Comparison of ENCODE assay signal across 21 cellular contexts in the genomic region with DNA sequence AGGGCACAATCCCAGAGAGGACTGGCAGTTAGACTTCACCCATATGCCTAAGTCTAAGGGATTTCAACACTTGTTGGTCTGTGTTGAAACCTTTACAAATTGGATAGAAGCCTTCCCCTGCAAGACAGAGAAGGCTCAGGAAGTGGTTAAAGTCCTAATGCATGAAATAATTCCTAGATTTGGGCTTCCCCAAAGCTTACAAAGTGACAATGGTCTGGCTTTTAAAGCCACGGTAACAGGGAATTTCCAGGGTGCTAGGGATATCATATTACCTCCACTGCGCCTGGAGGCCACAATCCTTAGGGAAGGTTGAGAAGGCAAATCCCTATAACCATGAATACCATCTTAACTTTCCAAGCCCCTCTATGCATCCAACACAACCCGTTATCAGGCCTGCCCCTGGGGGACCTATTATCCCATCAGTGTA. TPM values are rescaled to one million over a fixed set of nuclear protein-coding genes. Genes with fewer than 3 reads are reported as not detected.
DNase-seq lines count a peak whose midpoint lies in the region; ATAC-seq and TF ChIP-seq lines count a peak whose summit lies in the region.
"Had no signal": no experiment of that assay in that cellular context is flagged by ENCODE, and none has a peak within 500 bp of the region (broad histone marks: within the 10 kb centered on the region; RNA-seq: fewer than 3 reads in every experiment).

No MANE protein-coding gene starts in this region.

- H3K9me3 Mint-ChIP-seq in activated T-cell treated with anti-CD3 and anti-CD28 coated beads, Interleukin-2, amount 50 U/mL, for 72 hours, result no peaks in the 10 kb centered on the region
- H3K9me3 Mint-ChIP-seq: activated CD4-positive, alpha-beta memory T cell treated with anti-CD3 and anti-CD28 coated beads, Interleukin-2, amount 10 ng/mL, durations not matched to agents 7 days and 5 days; CD4-positive, alpha-beta T cell had no signal

- H3K4me3 Mint-ChIP-seq in activated T-cell treated with anti-CD3 and anti-CD28 coated beads, Interleukin-2, amount 50 U/mL, for 72 hours, result no peak overlapping the region
- H3K4me3 Mint-ChIP-seq: activated CD4-positive, alpha-beta memory T cell treated with anti-CD3 and anti-CD28 coated beads, Interleukin-2, amount 10 ng/mL, durations not matched to agents 7 days and 5 days; CD4-positive, alpha-beta T cell; neural crest cell had no signal

- H3K4me1 Mint-ChIP-seq in activated T-cell treated with anti-CD3 and anti-CD28 coated beads, Interleukin-2, amount 50 U/mL, for 72 hours (ENCODE audit: low read depth), result peaks cover 12% of the 10 kb centered on the region

- H3K27me3 Mint-ChIP-seq in activated T-cell treated with anti-CD3 and anti-CD28 coated beads, Interleukin-2, amount 50 U/mL, for 72 hours (ENCODE audit: low read depth), result no peaks in the 10 kb centered on the region
- H3K27me3 Mint-ChIP-seq: activated CD4-positive, alpha-beta memory T cell treated with anti-CD3 and anti-CD28 coated beads, Interleukin-2, amount 10 ng/mL, durations not matched to agents 7 days and 5 days; CD4-positive, alpha-beta T cell had no signal

- TF ChIP-seq CTCF in GM10266 (IDR thresholded peaks at IDR 0.05; ENCODE audit: control insufficient read depth, insufficient read depth, low read depth, missing control alignments), result no peak

- in situ Hi-C loops in G401 (cut with HindIII; ENCODE audit: low sequenced_read_pairs), result no loop called here

- H3K27ac Mint-ChIP-seq in activated T-cell treated with anti-CD3 and anti-CD28 coated beads, Interleukin-2, amount 50 U/mL, for 72 hours, result no peak overlapping the region
- H3K27ac Mint-ChIP-seq: activated CD4-positive, alpha-beta memory T cell treated with anti-CD3 and anti-CD28 coated beads, Interleukin-2, amount 10 ng/mL, durations not matched to agents 7 days and 5 days; CD4-positive, alpha-beta T cell had no signal

- no peaks in the 10 kb centered on the region for H3K36me3 Mint-ChIP-seq in activated T-cell treated with anti-CD3 and anti-CD28 coated beads, Interleukin-2, amount 50 U/mL, for 72 hours (ENCODE audit: insufficient read depth in 2 of 2)

- DNase-seq in G401 (ENCODE audit: low spot score) (peak; percentile 18), M059J (ENCODE audit: low read depth) (peak; percentile 21), SKM-1 treated with dmso at 0.1 percent for 144 hours (lab: John Stamatoyannopoulos, UW; ENCODE audit: unreplicated experiment) (peak; percentile 30), glomerular visceral epithelial cell (ENCODE audit: extremely low spot score) (peak; percentile 11), GM10266 (ENCODE audit: extremely low spot score) (no peak), HuH-7.5 (ENCODE audit: low spot score) (no peak)
- DNase-seq in activated T-cell treated with anti-CD3 and anti-CD28 coated beads, Interleukin-2, amount 50 U/mL, for 72 hours, result no peak
- DNase-seq: activated CD4-positive, alpha-beta memory T cell treated with anti-CD3 and anti-CD28 coated beads, Interleukin-2, amount 10 ng/mL, durations not matched to agents 7 days and 5 days; activated CD4-positive, CD25-positive, alpha-beta regulatory T cell; activated gamma-delta T cell; CD4-positive, alpha-beta T cell; effector CD8-positive, alpha-beta T cell; erythroblast; GM23248; kidney; NCI-H1694; NCI-H69; posterior cingulate gyrus; stimulated activated CD4-positive, alpha-beta T cell treated with anti-CD3 and anti-CD28 coated beads, Interleukin-15, amount 100 ng/mL, for 24 hours; transverse colon had no signal

- no peak for ATAC-seq in activated T-cell treated with anti-CD3 and anti-CD28 coated beads, Interleukin-2, amount 50 U/mL, for 72 hours (replicated peaks in 1 of 2)

RNA-seq across cellular contexts. Expression of gene FMO4, which starts 3.3 kb away (rescaled TPM):
- total RNA-seq in G401 (2014; rRNA removed; shearing (Covaris generic)), result 7.4 and 12.8 TPM in 2 replicates
- total RNA-seq in M059J (2014; rRNA removed; shearing (Covaris generic)), result 9.9 and 10.2 TPM in 2 replicates
- 1 to 10 TPM; 1.5 to 2.3 TPM for total RNA-seq in activated T-cell treated with anti-CD3 and anti-CD28 coated beads, Interleukin-2, amount 50 U/mL, for 72 hours

Comparison
In these comparisons a context has a peak if more than half of its experiments do, and no peak if none do; other contexts are left out.
1. DNase-seq: peak in G401 (single experiment), M059J (single experiment), SKM-1 treated with dmso at 0.1 percent for 144 hours (single experiment) and glomerular visceral epithelial cell (single experiment); none in GM10266 (single experiment), HuH-7.5 (single experiment) and activated T-cell treated with anti-CD3 and anti-CD28 coated beads, Interleukin-2, amount 50 U/mL, for 72 hours (0 of 2).